In genomic region chr16:67967956-67968439, GRCh38 we compare ENCODE assay signal across 8 cellular contexts. TPM values are rescaled to one million over a fixed set of nuclear protein-coding genes. Genes with fewer than 3 reads are reported as not detected.
DNase-seq lines count a peak whose midpoint lies in the region; FAIRE-seq and TF ChIP-seq lines count a peak whose summit lies in the region.

No MANE protein-coding gene starts in this region.

- H4K8ac ChIP-seq in trophoblast cell (ENCODE audit: low read depth, low read length): peak overlapping the region; percentile 92

- peaks cover 22% of the 10 kb centered on the region for H3K27me3 Mint-ChIP-seq in activated naive CD4-positive, alpha-beta T cell treated with anti-CD3 and anti-CD28 coated beads, Interleukin-2, amount 10 ng/mL, durations not matched to agents 7 days and 5 days
- H3K27me3 Mint-ChIP-seq in glutamatergic neuron (ENCODE audit: unreplicated experiment): peaks cover 14% of the 10 kb centered on the region

- CTCF ChIA-PET in activated naive CD4-positive, alpha-beta T cell treated with anti-CD3 and anti-CD28 coated beads, Interleukin-2, amount 10 ng/mL, durations not matched to agents 7 days and 5 days (lab: Charles Lee): no interaction called here

- peaks cover 30% of the 10 kb centered on the region for H3K79me1 ChIP-seq in trophoblast cell (ENCODE audit: low read length)

- no CpG with 5 or more reads among the region's 50 CpGs for WGBS in trophoblast cell (ENCODE audit: extremely low coverage, insufficient coverage, insufficient read length)

- peaks cover 19% of the 10 kb centered on the region for H3F3A ChIP-seq in MM.1S (ENCODE audit: insufficient read depth, low read length)

- no peak for TF ChIP-seq POLR2A in GM12891 (IDR thresholded peaks at IDR 0.05; ENCODE audit: low read depth, low read length)

- H3K4me3 Mint-ChIP-seq in activated naive CD4-positive, alpha-beta T cell treated with anti-CD3 and anti-CD28 coated beads, Interleukin-2, amount 10 ng/mL, durations not matched to agents 7 days and 5 days: peak overlapping the region; percentile 100
- H3K4me3 Mint-ChIP-seq in glutamatergic neuron (ENCODE audit: unreplicated experiment): peak overlapping the region; percentile 94

- peak overlapping the region; percentile 84 for H3K4ac ChIP-seq in trophoblast cell (ENCODE audit: low read depth, low read length)

- H3K4me1 Mint-ChIP-seq in activated naive CD4-positive, alpha-beta T cell treated with anti-CD3 and anti-CD28 coated beads, Interleukin-2, amount 10 ng/mL, durations not matched to agents 7 days and 5 days: peaks cover 33% of the 10 kb centered on the region
- peaks cover 4% of the 10 kb centered on the region for H3K4me1 Mint-ChIP-seq in glutamatergic neuron (ENCODE audit: low read depth, unreplicated experiment)

- H3K23ac ChIP-seq in trophoblast cell (ENCODE audit: low read length): no peak overlapping the region

- H3K27ac ChIP-seq in MM.1S (ENCODE audit: low read length): no peak overlapping the region
- peak overlapping the region; percentile 88 for H3K27ac ChIP-seq in trophoblast cell (ENCODE audit: low read depth, low read length)

- H3K9me3 Mint-ChIP-seq in activated naive CD4-positive, alpha-beta T cell treated with anti-CD3 and anti-CD28 coated beads, Interleukin-2, amount 10 ng/mL, durations not matched to agents 7 days and 5 days: no peaks in the 10 kb centered on the region
- peaks cover 3% of the 10 kb centered on the region for H3K9me3 Mint-ChIP-seq in glutamatergic neuron (ENCODE audit: unreplicated experiment)

- H3K9me2 ChIP-seq in MM.1S (replicated peaks; ENCODE audit: insufficient read depth, low read length): no peaks in the 10 kb centered on the region

- peak overlapping the region; percentile 70 for H2BK5ac ChIP-seq in trophoblast cell (ENCODE audit: low read depth, low read length, poor library complexity)

- H3K4me2 ChIP-seq in MM.1S (ENCODE audit: low read depth, low read length): peak overlapping the region; percentile 91
- H3K4me2 ChIP-seq in trophoblast cell (ENCODE audit: low read length): peak overlapping the region; percentile 64

- H3K9ac ChIP-seq in MM.1S (ENCODE audit: low read length) (peak overlapping the region; percentile 82), trophoblast cell (ENCODE audit: low read length) (peak overlapping the region; percentile 81)

- H3K4me1 ChIP-seq in HAP-1 (peaks cover 9% of the 10 kb centered on the region), MM.1S (ENCODE audit: low read length) (peaks cover 37% of the 10 kb centered on the region), trophoblast cell (ENCODE audit: control insufficient read depth in 1 of 2, insufficient read depth in 2 of 2, low read length in 2 of 2) (peaks cover 28 to 29% of the 10 kb centered on the region in 2 experiments)

- H3K9me3 ChIP-seq in HAP-1 (no peaks in the 10 kb centered on the region), MM.1S (replicated peaks; ENCODE audit: insufficient read depth, low read length) (no peaks in the 10 kb centered on the region), trophoblast cell (ENCODE audit: insufficient read depth, low read depth, low read length) (no peaks in the 10 kb centered on the region)

- H4K12ac ChIP-seq in trophoblast cell (ENCODE audit: low read depth, low read length): peak overlapping the region; percentile 92

- H3K14ac ChIP-seq in trophoblast cell (ENCODE audit: low read length): peak overlapping the region; percentile 93

- TF ChIP-seq CTCF in MM.1S (IDR thresholded peaks at IDR 0.05; ENCODE audit: low read length) (no peak), glutamatergic neuron (IDR thresholded peaks at IDR 0.05; ENCODE audit: partially characterized antibody, unreplicated experiment) (no peak)

- peak overlapping the region; percentile 77 for H3K18ac ChIP-seq in trophoblast cell (ENCODE audit: low read length)

- H2BK120ac ChIP-seq in trophoblast cell (ENCODE audit: insufficient read depth, low read length, poor library complexity): peak overlapping the region; percentile 89

- peak overlapping the region; percentile 85 for H2AFZ ChIP-seq in MM.1S (ENCODE audit: low read length)
- H2AFZ ChIP-seq in trophoblast cell (ENCODE audit: insufficient read depth, low read length, poor library complexity): peak overlapping the region; percentile 68

- in situ Hi-C loops in HAP-1 (cut with MboI; ENCODE audit: low sequenced_read_pairs): no loop called here

- H3K36me3 ChIP-seq in HAP-1 (replicated peaks) (peaks cover 4% of the 10 kb centered on the region), MM.1S (replicated peaks; ENCODE audit: insufficient read depth, low read length) (no peaks in the 10 kb centered on the region), trophoblast cell (ENCODE audit: control insufficient read depth in 1 of 2, insufficient read depth in 2 of 2, low read length in 2 of 2) (peaks cover 18 to 26% of the 10 kb centered on the region in 2 experiments)

- H3K79me2 ChIP-seq in MM.1S (ENCODE audit: low read length) (peaks cover 22% of the 10 kb centered on the region), trophoblast cell (ENCODE audit: control insufficient read depth, insufficient read depth, low read length, poor library complexity) (peaks cover 29% of the 10 kb centered on the region)

- H4K91ac ChIP-seq in trophoblast cell (ENCODE audit: low read depth, low read length): peak overlapping the region; percentile 98

- H2BK12ac ChIP-seq in trophoblast cell (ENCODE audit: low read length): peak overlapping the region; percentile 7

- H3K27ac Mint-ChIP-seq in activated naive CD4-positive, alpha-beta T cell treated with anti-CD3 and anti-CD28 coated beads, Interleukin-2, amount 10 ng/mL, durations not matched to agents 7 days and 5 days: peak overlapping the region; percentile 93
- H3K27ac Mint-ChIP-seq in glutamatergic neuron (ENCODE audit: unreplicated experiment): peak overlapping the region; percentile 34

- DNase-seq in GM12891 (ENCODE audit: insufficient read length, low spot score) (peak; percentile 60), HAP-1 (ENCODE audit: low spot score in 2 of 2) (peak in 1 of 2 experiments; percentile 54), MM.1S (peak; percentile 41), glutamatergic neuron (no peak), trophoblast cell (peak; percentile 17 to 55), NCI-H187 treated with DMSO at 0.1 percent for 48 hours (lab: John Stamatoyannopoulos, UW) (no peak), DMS153 (lab: John Stamatoyannopoulos, UW) (no peak)
- DNase-seq in activated naive CD4-positive, alpha-beta T cell treated with anti-CD3 and anti-CD28 coated beads, Interleukin-2, amount 10 ng/mL, durations not matched to agents 7 days and 5 days: peak; percentile 62

- no peaks in the 10 kb centered on the region for H3K36me3 Mint-ChIP-seq in activated naive CD4-positive, alpha-beta T cell treated with anti-CD3 and anti-CD28 coated beads, Interleukin-2, amount 10 ng/mL, durations not matched to agents 7 days and 5 days
- no peaks in the 10 kb centered on the region for H3K36me3 Mint-ChIP-seq in glutamatergic neuron (ENCODE audit: unreplicated experiment)

- H2AK5ac ChIP-seq in trophoblast cell (ENCODE audit: low read length): peak overlapping the region; percentile 75

- no peak for FAIRE-seq in GM12891 (lab: Jason Lieb, UNC)

- H3K27me3 ChIP-seq in HAP-1 (ENCODE audit: low read depth) (no peaks in the 10 kb centered on the region), MM.1S (replicated peaks; ENCODE audit: insufficient read depth, low read length) (no peaks in the 10 kb centered on the region), trophoblast cell (ENCODE audit: insufficient read depth, low read length) (no peaks in the 10 kb centered on the region)

- H3K4me3 ChIP-seq in HAP-1 (peak overlapping the region; percentile 59), MM.1S (ENCODE audit: low read length) (peak overlapping the region; percentile 93), trophoblast cell (ENCODE audit: low read depth, low read length) (peak overlapping the region; percentile 85)

- H4K20me1 ChIP-seq in MM.1S (ENCODE audit: insufficient read depth, low read length): no peaks in the 10 kb centered on the region

TF ChIP-seq in GM12891, 5 proteins besides CTCF, POLR2A, EP300 and RAD21:
- TF ChIP-seq POU2F2 (IDR thresholded peaks at IDR 0.05; ENCODE audit: low read depth, low read length) (no peak), TAF1 (IDR thresholded peaks at IDR 0.05; ENCODE audit: low read depth, low read length) (no peak), PAX5 (IDR thresholded peaks at IDR 0.05; ENCODE audit: insufficient read depth, low read length, severe bottlenecking) (peak; percentile 10), POLR2AphosphoS5 (IDR thresholded peaks at IDR 0.05; ENCODE audit: low read depth, low read length) (no peak), SPI1 (IDR thresholded peaks at IDR 0.05; ENCODE audit: low read depth, low read length) (peak; percentile 71; the same call in 1 of the 2 replicates)

RNA-seq across cellular contexts. Expression of gene SLC12A4, which starts 0.4 kb away (rescaled TPM):
- 18.0 TPM for polyA plus RNA-seq in GM12891 (2012; ENCODE audit: low read depth, missing spikeins)
- total RNA-seq in glutamatergic neuron (ENCODE audit: unreplicated experiment): 19.9 TPM
- polyA plus RNA-seq in trophoblast cell (2013): 65.8 and 67.9 TPM in 2 replicates

RNA-seq across cellular contexts. Expression of gene DPEP3, which starts 12.3 kb away (rescaled TPM):
- 0.04 TPM for polyA plus RNA-seq in GM12891 (2012; ENCODE audit: low read depth, missing spikeins)
- total RNA-seq in glutamatergic neuron (ENCODE audit: unreplicated experiment): not detected
- polyA plus RNA-seq in trophoblast cell (2013): 0.03 and 0.06 TPM in 2 replicates

RNA-seq across cellular contexts. Expression of gene LCAT, which starts 24.1 kb away (rescaled TPM):
- polyA plus RNA-seq in GM12891 (2012; ENCODE audit: low read depth, missing spikeins): 7.0 TPM
- 8.7 TPM for total RNA-seq in glutamatergic neuron (ENCODE audit: unreplicated experiment)
- polyA plus RNA-seq in trophoblast cell (2013): 21.7 and 21.9 TPM in 2 replicates

RNA-seq across cellular contexts. Expression of gene DPEP2, which starts 31.3 kb away (rescaled TPM):
- polyA plus RNA-seq in GM12891 (2012; ENCODE audit: low read depth, missing spikeins): 1.6 TPM
- not detected for total RNA-seq in glutamatergic neuron (ENCODE audit: unreplicated experiment)
- 0.08 TPM in 2 replicates for polyA plus RNA-seq in trophoblast cell (2013)

RNA-seq across cellular contexts. Expression of gene PSMB10, which starts 31.3 kb away (rescaled TPM):
- polyA plus RNA-seq in GM12891 (2012; ENCODE audit: low read depth, missing spikeins): 205 TPM
- total RNA-seq in glutamatergic neuron (ENCODE audit: unreplicated experiment): 11.0 TPM
- 12.5 and 14.2 TPM in 2 replicates for polyA plus RNA-seq in trophoblast cell (2013)

Comparison
In these comparisons a context has a peak if more than half of its experiments do, and no peak if none do; other contexts are left out.
1. DNase-seq: peak in GM12891 (single experiment), MM.1S (single experiment), activated naive CD4-positive, alpha-beta T cell treated with anti-CD3 and anti-CD28 coated beads, Interleukin-2, amount 10 ng/mL, durations not matched to agents 7 days and 5 days (single experiment) and trophoblast cell (2 of 2); none in glutamatergic neuron (single experiment), NCI-H187 treated with DMSO at 0.1 percent for 48 hours (single experiment) and DMS153 (single experiment).
2. Peak in every context shown above with its lines, with median percentiles within 50 percentile points of each other: H3K4me3 ChIP-seq.